13 cellular contexts compared by ENCODE assay signal in genomic region chr15:83053151-83053550, GRCh38. TPM values are rescaled to one million over a fixed set of nuclear protein-coding genes. Genes with fewer than 3 reads are reported as not detected.
DNase-seq lines count a peak whose midpoint lies in the region; ATAC-seq, FAIRE-seq and TF ChIP-seq lines count a peak whose summit lies in the region.
"Had no signal": no experiment of that assay in that cellular context is flagged by ENCODE, and none has a peak within 500 bp of the region (broad histone marks: within the 10 kb centered on the region; RNA-seq: fewer than 3 reads in every experiment).

No MANE protein-coding gene starts in this region.

- no peak overlapping the region for H3K4me3 Mint-ChIP-seq in stimulated activated memory B cell treated with anti-CD40 and anti-IgM and Interleukin-4, amounts not matched to agents 10 μg/mL and 1 μg/mL and 100 μg/mL, for 72 hours
- H3K4me3 Mint-ChIP-seq: T-cell had no signal

- H3K4me2 ChIP-seq in GM12878 (ENCODE audit: control insufficient read depth, insufficient read depth), result no peak overlapping the region

- H3K4me1 ChIP-seq in ACC112 (ENCODE audit: control insufficient read depth, insufficient read depth, low read length, unreplicated experiment) (peaks cover 7% of the 10 kb centered on the region), GM12878 (ENCODE audit: control insufficient read depth, insufficient read depth, low read length) (no peaks in the 10 kb centered on the region)
- H3K4me1 ChIP-seq: BE2C had no signal

- TF ChIP-seq RAD21 in GM12878 (IDR thresholded peaks at IDR 0.05; ENCODE audit: insufficient read depth, low read depth, low read length), result no peak

- CTCF ChIA-PET in GM12878 (lab: Yijun Ruan, JAX), result no interaction called here

- H3K27me3 ChIP-seq in ACC112 (ENCODE audit: insufficient read depth, low read length) (no peaks in the 10 kb centered on the region), GM12878 (replicated peaks in 1 of 2; ENCODE audit: control insufficient read depth in 2 of 2, insufficient read depth in 2 of 2, low read length in 1 of 2) (no peaks in the 10 kb centered on the region)
- H3K27me3 ChIP-seq: BE2C had no signal

- no peaks in the 10 kb centered on the region for H4K20me1 ChIP-seq in GM12878 (ENCODE audit: control insufficient read depth, insufficient read depth)

- no peak for TF ChIP-seq CTCF in GM12878 (IDR thresholded peaks at IDR 0.05 in 2 of 3, conservative IDR thresholded peaks at IDR 0.05 in 1 of 3; ENCODE audit: control insufficient read depth in 2 of 3, extremely low read depth in 1 of 3, insufficient read depth in 1 of 3, low read depth in 3 of 3, low read length in 3 of 3)

- no peak for TF ChIP-seq POLR2A in GM12878 (IDR thresholded peaks at IDR 0.05; ENCODE audit: low read depth, low read length)

- H2AFZ ChIP-seq in ACC112 (ENCODE audit: low read length, unreplicated experiment), result no peak overlapping the region
- H2AFZ ChIP-seq in GM12878 (ENCODE audit: control insufficient read depth, low read depth, low read length), result no peak overlapping the region

- peaks cover 26% of the 10 kb centered on the region for H3K4me1 Mint-ChIP-seq in stimulated activated memory B cell treated with anti-CD40 and anti-IgM and Interleukin-4, amounts not matched to agents 10 μg/mL and 1 μg/mL and 100 μg/mL, for 72 hours

- RAD21 ChIA-PET in GM12878 (lab: Charles Lee; ENCODE audit: unreplicated experiment), result no interaction called here

- H3K79me2 ChIP-seq in ACC112 (ENCODE audit: control insufficient read depth, insufficient read depth, low read length, unreplicated experiment), result peaks cover 34% of the 10 kb centered on the region
- H3K79me2 ChIP-seq in GM12878 (ENCODE audit: control insufficient read depth, insufficient read depth, low read length), result peaks cover 29% of the 10 kb centered on the region

- DNase-seq in HS-5 (ENCODE audit: low read depth), result peak; percentile 52
- no peak for DNase-seq in GM12878 (ENCODE audit: low read depth, low spot score)
- peak; percentile 5 for DNase-seq in left kidney (ENCODE audit: low read depth, low spot score)
- DNase-seq in stimulated activated CD4-positive, alpha-beta T cell treated with anti-CD3 and anti-CD28 coated beads, Interleukin-4, amount 100 ng/mL, for 24 hours, result no peak
- DNase-seq in activated CD4-positive, alpha-beta T cell treated with anti-CD3 and anti-CD28 coated beads for 4 hours, result no peak
- DNase-seq: activated CD8-positive, alpha-beta memory T cell treated with anti-CD3 and anti-CD28 coated beads, Interleukin-2, amount 50 U/mL, for 48 hours; BE2C; NCI-H524; T-cell had no signal

- in situ Hi-C loops in GM12878 (cut with MboI), result no loop called here

- no peak overlapping the region for H3K9ac ChIP-seq in GM12878 (ENCODE audit: control insufficient read depth, insufficient read depth, low read length)

- no peak for FAIRE-seq in GM12878 (lab: Jason Lieb, UNC)
- FAIRE-seq: K562 had no signal

- H3K9me3 Mint-ChIP-seq in stimulated activated memory B cell treated with anti-CD40 and anti-IgM and Interleukin-4, amounts not matched to agents 10 μg/mL and 1 μg/mL and 100 μg/mL, for 72 hours, result no peaks in the 10 kb centered on the region
- H3K9me3 Mint-ChIP-seq: T-cell had no signal

- POLR2A ChIA-PET in GM12878 (lab: Charles Lee), result no interaction called here

- BruUV-seq in GM12878 (replicated peaks; lab: Mats Ljungman, UMichigan), result no TSS peak

- ATAC-seq in GM12878, result peak; percentile 24
- no peak for ATAC-seq in GM18520 (IDR thresholded peaks at IDR 0.05; ENCODE audit: unreplicated experiment)
- no peak for ATAC-seq in stimulated activated memory B cell treated with anti-CD40 and anti-IgM and Interleukin-4, amounts not matched to agents 10 μg/mL and 1 μg/mL and 100 μg/mL, for 72 hours
- ATAC-seq: K562, T-cell had no signal

- peak overlapping the region; percentile 35; the same call in 1 of the 2 replicates for H3K27ac ChIP-seq in ACC112 (ENCODE audit: low read depth, low read length)
- no peak overlapping the region for H3K27ac ChIP-seq in GM12878 (ENCODE audit: control insufficient read depth, insufficient read depth)

- no peaks in the 10 kb centered on the region for H3K27me3 Mint-ChIP-seq in stimulated activated memory B cell treated with anti-CD40 and anti-IgM and Interleukin-4, amounts not matched to agents 10 μg/mL and 1 μg/mL and 100 μg/mL, for 72 hours
- H3K27me3 Mint-ChIP-seq: T-cell had no signal

- H3K4me3 ChIP-seq in ACC112 (ENCODE audit: low read depth, low read length), result no peak overlapping the region
- no peak overlapping the region for H3K4me3 ChIP-seq in GM12878
- H3K4me3 ChIP-seq: K562 had no signal

- no peaks in the 10 kb centered on the region for H3K9me3 ChIP-seq in GM12878 (replicated peaks; ENCODE audit: control insufficient read depth, insufficient read depth, low read length)
- H3K9me3 ChIP-seq: BE2C had no signal

- intact Hi-C loops in GM12878 (cut with micrococcal nuclease; ENCODE audit: unreplicated experiment), result no loop called here

- SMC1A ChIA-PET in GM12878 (lab: Charles Lee; ENCODE audit: uncharacterized antibody, unreplicated experiment), result no interaction called here

- peaks cover 51% of the 10 kb centered on the region for H3K36me3 Mint-ChIP-seq in stimulated activated memory B cell treated with anti-CD40 and anti-IgM and Interleukin-4, amounts not matched to agents 10 μg/mL and 1 μg/mL and 100 μg/mL, for 72 hours

- TF ChIP-seq EP300 in GM12878 (IDR thresholded peaks at IDR 0.05; ENCODE audit: borderline replicate concordance in 1 of 2, control insufficient read depth in 1 of 2, low read depth in 2 of 2, low read length in 2 of 2), result no peak

- no peak overlapping the region for H3K27ac Mint-ChIP-seq in stimulated activated memory B cell treated with anti-CD40 and anti-IgM and Interleukin-4, amounts not matched to agents 10 μg/mL and 1 μg/mL and 100 μg/mL, for 72 hours
- H3K27ac Mint-ChIP-seq: T-cell had no signal

- H3K36me3 ChIP-seq in ACC112 (ENCODE audit: insufficient read depth, low read length) (peaks cover 37% of the 10 kb centered on the region), GM12878 (ENCODE audit: control insufficient read depth in 2 of 2, insufficient read depth in 2 of 2, low read length in 1 of 2) (peaks cover 5 to 36% of the 10 kb centered on the region in 2 experiments)

TF ChIP-seq in GM12878, 131 proteins besides CTCF, POLR2A, EP300 and RAD21 (continues in another document):
- no peak for TF ChIP-seq SPI1 (IDR thresholded peaks at IDR 0.05; ENCODE audit: borderline replicate concordance, insufficient read depth, low read depth, low read length)

RNA-seq across cellular contexts. Expression of gene BTBD1, which starts 13.9 kb away (rescaled TPM):
- total RNA-seq in GM12878 (2013; cell fraction: nucleolus; rRNA removed), result 81.8 and 91.0 TPM in 2 replicates
- total RNA-seq in GM12878 (2014; rRNA removed) (90.4 and 92.4 TPM in 2 replicates), GM12878 (2014; rRNA removed; fragmentation: Illumina TruSeq; extraction: Trizol) (75.4 and 76.9 TPM in 2 replicates), GM12878 (2021) (62.0 and 70.8 TPM in 2 replicates)
- 24.3 TPM for polyA plus RNA-seq in GM12878 (2011; ENCODE audit: low read depth)
- polyA plus RNA-seq in GM12878 (2011; rRNA removed) (89.6 and 133 TPM in 2 replicates), GM12878 (2014; fragmentation: Illumina TruSeq; extraction: Trizol) (77.0 and 87.6 TPM in 2 replicates), GM12878 (2014; fragmentation: Nextera tagmentation; extraction: Ambion mirVana) (10 to 100 TPM; 17.5 to 38.9 TPM), GM12878 (2014; rRNA removed) (54.1 and 57.1 TPM in 2 replicates), GM12878 (2016; fragmentation: Nextera tagmentation; extraction: Ambion mirVana) (10 to 100 TPM; 73.0 to 73.1 TPM)
- 40.1 and 43.1 TPM in 2 replicates for polyA plus RNA-seq in GM12878 (2011; cell fraction: cytosol; rRNA removed)
- 33.3 and 35.5 TPM in 2 replicates for polyA plus RNA-seq in GM12878 (2011; cell fraction: nucleus; rRNA removed)
- polyA plus RNA-seq in GM12878 (2012), result 43.7 and 47.7 TPM in 2 replicates
- 60.2 and 93.3 TPM in 2 replicates for polyA minus RNA-seq in GM12878 (2011; rRNA and poly(A)+ RNA removed)
- polyA minus RNA-seq in GM12878 (2011; cell fraction: cytosol; rRNA and poly(A)+ RNA removed), result 41.0 and 48.2 TPM in 2 replicates
- polyA minus RNA-seq in GM12878 (2011; cell fraction: nucleus; rRNA and poly(A)+ RNA removed), result 28.3 and 41.4 TPM in 2 replicates

RNA-seq across cellular contexts. Expression of gene C15orf40, which starts 41.7 kb away (rescaled TPM):
- 46.8 and 50.1 TPM in 2 replicates for total RNA-seq in GM12878 (2013; cell fraction: nucleolus; rRNA removed)
- total RNA-seq in GM12878 (2014; rRNA removed) (20.7 and 26.5 TPM in 2 replicates), GM12878 (2014; rRNA removed; fragmentation: Illumina TruSeq; extraction: Trizol) (23.4 and 26.3 TPM in 2 replicates), GM12878 (2021) (20.7 and 21.3 TPM in 2 replicates)
- 5.1 TPM for polyA plus RNA-seq in GM12878 (2011; ENCODE audit: low read depth)
- polyA plus RNA-seq in GM12878 (2011; rRNA removed) (24.1 and 32.5 TPM in 2 replicates), GM12878 (2014; fragmentation: Illumina TruSeq; extraction: Trizol) (9.8 and 25.8 TPM in 2 replicates), GM12878 (2014; fragmentation: Nextera tagmentation; extraction: Ambion mirVana) (10 to 100 TPM; 59.9 to 70.0 TPM), GM12878 (2014; rRNA removed) (31.2 and 44.0 TPM in 2 replicates), GM12878 (2016; fragmentation: Nextera tagmentation; extraction: Ambion mirVana) (10 to 100 TPM; 59.1 to 64.3 TPM)
- polyA plus RNA-seq in GM12878 (2011; cell fraction: cytosol; rRNA removed), result 26.8 and 30.7 TPM in 2 replicates
- polyA plus RNA-seq in GM12878 (2011; cell fraction: nucleus; rRNA removed), result 13.0 and 14.0 TPM in 2 replicates
- polyA plus RNA-seq in GM12878 (2012), result 17.8 and 33.7 TPM in 2 replicates
- 14.3 and 16.5 TPM in 2 replicates for polyA minus RNA-seq in GM12878 (2011; rRNA and poly(A)+ RNA removed)
- polyA minus RNA-seq in GM12878 (2011; cell fraction: cytosol; rRNA and poly(A)+ RNA removed), result 7.6 and 16.3 TPM in 2 replicates
- 22.2 and 39.7 TPM in 2 replicates for polyA minus RNA-seq in GM12878 (2011; cell fraction: nucleus; rRNA and poly(A)+ RNA removed)

RNA-seq across cellular contexts. Expression of gene TM6SF1, which starts 54.3 kb away (rescaled TPM):
- total RNA-seq in GM12878 (2013; cell fraction: nucleolus; rRNA removed), result 0.81 and 0.98 TPM in 2 replicates
- 0.56 and 0.98 TPM in 2 replicates for total RNA-seq in GM12878 (2014; rRNA removed)
- total RNA-seq in GM12878 (2014; rRNA removed; fragmentation: Illumina TruSeq; extraction: Trizol), result 0.92 and 1.2 TPM in 2 replicates
- total RNA-seq in GM12878 (2021), result 1.1 and 1.2 TPM in 2 replicates
- polyA plus RNA-seq in GM12878 (2011; ENCODE audit: low read depth), result 2.1 TPM
- 1.1 and 1.3 TPM in 2 replicates for polyA plus RNA-seq in GM12878 (2011; rRNA removed)
- polyA plus RNA-seq in GM12878 (2011; cell fraction: cytosol; rRNA removed), result 0.52 and 0.70 TPM in 2 replicates
- polyA plus RNA-seq in GM12878 (2011; cell fraction: nucleus; rRNA removed), result 1.1 and 1.8 TPM in 2 replicates
- polyA plus RNA-seq in GM12878 (2012), result 1.9 and 4.4 TPM in 2 replicates
- 0.82 and 1.1 TPM in 2 replicates for polyA plus RNA-seq in GM12878 (2014; fragmentation: Illumina TruSeq; extraction: Trizol)
- polyA plus RNA-seq in GM12878 (2014; fragmentation: Nextera tagmentation; extraction: Ambion mirVana), result 1 to 10 TPM in 1 of 2 experiments, under 1 TPM in 1; 0.90 to 2.3 TPM
- 0.78 and 0.84 TPM in 2 replicates for polyA plus RNA-seq in GM12878 (2014; rRNA removed)
- polyA plus RNA-seq in GM12878 (2016; fragmentation: Nextera tagmentation; extraction: Ambion mirVana), result 1 to 10 TPM; 1.2 to 2.7 TPM
- 1.3 TPM in 1 of 2 replicates, not detected in the other for polyA minus RNA-seq in GM12878 (2011; rRNA and poly(A)+ RNA removed)
- polyA minus RNA-seq in GM12878 (2011; cell fraction: cytosol; rRNA and poly(A)+ RNA removed), result not detected in 2 replicates
- polyA minus RNA-seq in GM12878 (2011; cell fraction: nucleus; rRNA and poly(A)+ RNA removed), result 0.60 and 0.86 TPM in 2 replicates

Comparison
In these comparisons a context has a peak if more than half of its experiments do, and no peak if none do; other contexts are left out.
1. DNase-seq: peak in HS-5 (single experiment) and left kidney (single experiment); none in GM12878 (single experiment), stimulated activated CD4-positive, alpha-beta T cell treated with anti-CD3 and anti-CD28 coated beads, Interleukin-4, amount 100 ng/mL, for 24 hours (single experiment) and activated CD4-positive, alpha-beta T cell treated with anti-CD3 and anti-CD28 coated beads for 4 hours (0 of 2).